8 cellular contexts compared by ENCODE assay signal in genomic region chr20:10673176-10673830, GRCh38. TPM values are rescaled to one million over a fixed set of nuclear protein-coding genes. Genes with fewer than 3 reads are reported as not detected.
DNase-seq lines count a peak whose midpoint lies in the region; ATAC-seq and TF ChIP-seq lines count a peak whose summit lies in the region.

No MANE protein-coding gene starts in this region.

- WGBS in endodermal cell (ENCODE audit: insufficient coverage in 1 of 2, insufficient read length in 1 of 2), 2 experiments: 0% methylated on average over 11 to 73 of the region's 73 CpGs

- no peaks in the 10 kb centered on the region for H3K9me3 ChIP-seq in CD8-positive, alpha-beta T cell (ENCODE audit: low read length)
- H3K9me3 ChIP-seq in endodermal cell (ENCODE audit: control insufficient read depth, low read length) (no peaks in the 10 kb centered on the region), upper lobe of right lung (no peaks in the 10 kb centered on the region)

- H3K36me3 Mint-ChIP-seq in CD8-positive, alpha-beta T cell: no peaks in the 10 kb centered on the region
- no peaks in the 10 kb centered on the region for H3K36me3 Mint-ChIP-seq in T-helper 1 cell treated with Interleukin-12 subunit alpha and Interleukin-12 subunit beta and Interleukin-4 antibody, amounts not matched to agents 30 μg/mL and 1 μg/mL, for 36 hours (ENCODE audit: low read depth)
- H3K36me3 Mint-ChIP-seq in endodermal cell (ENCODE audit: low read depth): no peaks in the 10 kb centered on the region
- peaks cover 3% of the 10 kb centered on the region for H3K36me3 Mint-ChIP-seq in mesothelial cell of epicardium

- no peaks in the 10 kb centered on the region for H3K4me1 ChIP-seq in CD8-positive, alpha-beta T cell (ENCODE audit: insufficient read depth, low read length)
- peaks cover 3% of the 10 kb centered on the region for H3K4me1 ChIP-seq in endodermal cell (ENCODE audit: control insufficient read depth, insufficient read depth, low read length)
- H3K4me1 ChIP-seq in upper lobe of right lung: peaks cover 19% of the 10 kb centered on the region

- POLR2A ChIA-PET in CD8-positive, alpha-beta T cell (lab: Charles Lee): no interaction called here

- H3K27ac ChIP-seq in CD8-positive, alpha-beta T cell (ENCODE audit: low read depth, low read length): no peak overlapping the region
- peak overlapping the region; percentile 90 for H3K27ac ChIP-seq in HL-60 (replicated peaks)
- H3K27ac ChIP-seq in endodermal cell (ENCODE audit: low read depth, low read length): peak overlapping the region; percentile 84
- H3K27ac ChIP-seq in upper lobe of right lung: peak overlapping the region; percentile 97

- H3K27ac Mint-ChIP-seq in CD8-positive, alpha-beta T cell: no peak overlapping the region
- H3K27ac Mint-ChIP-seq in T-helper 1 cell treated with Interleukin-12 subunit alpha and Interleukin-12 subunit beta and Interleukin-4 antibody, amounts not matched to agents 30 μg/mL and 1 μg/mL, for 36 hours: no peak overlapping the region
- H3K27ac Mint-ChIP-seq in endodermal cell (peak overlapping the region; percentile 92), mesothelial cell of epicardium (peak overlapping the region; percentile 98)

- no peak for ATAC-seq in CD8-positive, alpha-beta T cell
- peak; percentile 2 for ATAC-seq in upper lobe of right lung
- ATAC-seq in HG03108 (IDR thresholded peaks at IDR 0.05; ENCODE audit: unreplicated experiment): no peak
- no peak for ATAC-seq in HG03025 (IDR thresholded peaks at IDR 0.05; ENCODE audit: low FRiP score, unreplicated experiment)

- TF ChIP-seq CTCF in CD8-positive, alpha-beta T cell (IDR thresholded peaks at IDR 0.05): no peak
- TF ChIP-seq CTCF in HL-60 (IDR thresholded peaks at IDR 0.05; ENCODE audit: insufficient read depth, low read length) (no peak), endodermal cell (conservative IDR thresholded peaks at IDR 0.05) (no peak), mesothelial cell of epicardium (IDR thresholded peaks at IDR 0.05; ENCODE audit: unreplicated experiment) (no peak), upper lobe of right lung (IDR thresholded peaks at IDR 0.05) (peak; percentile 2)

- peak overlapping the region; percentile 72 for H3K9ac ChIP-seq in endodermal cell (ENCODE audit: extremely low read depth, low read length, poor library complexity, severe bottlenecking)

- no peaks in the 10 kb centered on the region for H3K36me3 ChIP-seq in CD8-positive, alpha-beta T cell (ENCODE audit: insufficient read depth, low read length)
- no peaks in the 10 kb centered on the region for H3K36me3 ChIP-seq in endodermal cell (ENCODE audit: control insufficient read depth, insufficient read depth, low read length)
- peaks cover 11% of the 10 kb centered on the region for H3K36me3 ChIP-seq in upper lobe of right lung

- peak overlapping the region; percentile 69 for H3K4me3 Mint-ChIP-seq in CD8-positive, alpha-beta T cell
- peak overlapping the region; percentile 86 for H3K4me3 Mint-ChIP-seq in T-helper 1 cell treated with Interleukin-12 subunit alpha and Interleukin-12 subunit beta and Interleukin-4 antibody, amounts not matched to agents 30 μg/mL and 1 μg/mL, for 36 hours
- H3K4me3 Mint-ChIP-seq in endodermal cell (peak overlapping the region; percentile 81), mesothelial cell of epicardium (peak overlapping the region; percentile 98)

- intact Hi-C loops in CD8-positive, alpha-beta T cell (cut with DNase I, micrococcal nuclease): no loop called here
- intact Hi-C loops in upper lobe of right lung (cut with DNase I): loop anchor here (5.0 kb wide), 1 partner anchor 599 kb away; no protein-coding TSS in a partner anchor

- no peak for DNase-seq in CD8-positive, alpha-beta T cell
- DNase-seq in HL-60 (ENCODE audit: low read depth in 1 of 2, low spot score in 1 of 2) (peak in 1 of 2 experiments; percentile 36), endodermal cell (peak; percentile 75), mesothelial cell of epicardium (ENCODE audit: low spot score in 2 of 2, unreplicated experiment in 2 of 2) (peak in 1 of 2 experiments; percentile 56), upper lobe of right lung (peak; percentile 79)

- peaks cover 21% of the 10 kb centered on the region for H3K4me1 Mint-ChIP-seq in CD8-positive, alpha-beta T cell (ENCODE audit: low read depth)
- H3K4me1 Mint-ChIP-seq in T-helper 1 cell treated with Interleukin-12 subunit alpha and Interleukin-12 subunit beta and Interleukin-4 antibody, amounts not matched to agents 30 μg/mL and 1 μg/mL, for 36 hours (ENCODE audit: low read depth): peaks cover 23% of the 10 kb centered on the region
- H3K4me1 Mint-ChIP-seq in endodermal cell: peaks cover 23% of the 10 kb centered on the region
- peaks cover 40% of the 10 kb centered on the region for H3K4me1 Mint-ChIP-seq in mesothelial cell of epicardium

- no peaks in the 10 kb centered on the region for H3K9me3 Mint-ChIP-seq in CD8-positive, alpha-beta T cell
- no peaks in the 10 kb centered on the region for H3K9me3 Mint-ChIP-seq in T-helper 1 cell treated with Interleukin-12 subunit alpha and Interleukin-12 subunit beta and Interleukin-4 antibody, amounts not matched to agents 30 μg/mL and 1 μg/mL, for 36 hours
- H3K9me3 Mint-ChIP-seq in endodermal cell (no peaks in the 10 kb centered on the region), mesothelial cell of epicardium (no peaks in the 10 kb centered on the region)

- H3K27me3 Mint-ChIP-seq in CD8-positive, alpha-beta T cell (ENCODE audit: low read depth): peaks cover 50% of the 10 kb centered on the region
- H3K27me3 Mint-ChIP-seq in T-helper 1 cell treated with Interleukin-12 subunit alpha and Interleukin-12 subunit beta and Interleukin-4 antibody, amounts not matched to agents 30 μg/mL and 1 μg/mL, for 36 hours (ENCODE audit: low read depth): peaks cover 79% of the 10 kb centered on the region
- H3K27me3 Mint-ChIP-seq in endodermal cell (ENCODE audit: insufficient read depth): peaks cover 65% of the 10 kb centered on the region
- H3K27me3 Mint-ChIP-seq in mesothelial cell of epicardium (ENCODE audit: low read depth): peaks cover 6% of the 10 kb centered on the region

- H3K4me3 ChIP-seq in CD8-positive, alpha-beta T cell (ENCODE audit: low read depth, low read length): peak overlapping the region; percentile 19
- H3K4me3 ChIP-seq in HL-60 (replicated peaks; ENCODE audit: insufficient read depth, low read length) (peak overlapping the region; percentile 57), endodermal cell (ENCODE audit: low read length) (peak overlapping the region; percentile 85), upper lobe of right lung (peak overlapping the region; percentile 91)

- CTCF ChIA-PET in CD8-positive, alpha-beta T cell (lab: Charles Lee): interaction anchor here (0.5 kb wide), 1 partner anchor 69 kb away, joined by 3 read pairs; no protein-coding TSS in a partner anchor

- H3K27me3 ChIP-seq in CD8-positive, alpha-beta T cell (ENCODE audit: insufficient read depth, low read length): peaks cover 7% of the 10 kb centered on the region
- no peaks in the 10 kb centered on the region for H3K27me3 ChIP-seq in HL-60 (ENCODE audit: insufficient read depth, poor library complexity, severe bottlenecking)
- H3K27me3 ChIP-seq in endodermal cell (ENCODE audit: control insufficient read depth, insufficient read depth, low read length, poor library complexity, severe bottlenecking): peaks cover 55% of the 10 kb centered on the region
- H3K27me3 ChIP-seq in upper lobe of right lung: no peaks in the 10 kb centered on the region

RNA-seq across cellular contexts. Expression of gene JAG1, which starts 0.5 kb away (rescaled TPM):
- total RNA-seq in CD8-positive, alpha-beta T cell: under 1 TPM; 0.38 to 0.83 TPM
- total RNA-seq in endodermal cell (10 to 100 TPM in 1 of 2 donors, 1 to 10 TPM in 1; 6.8 to 19.7 TPM), mesothelial cell of epicardium (70.6 to 74.1 TPM (median 70.9 TPM) in 3 replicates), upper lobe of right lung (51.6 TPM)
- polyA plus RNA-seq in endodermal cell (2013, experiment 1 of 2): 88.8 TPM
- polyA plus RNA-seq in endodermal cell (2013, experiment 2 of 2): 76.5 TPM

Comparison
In these comparisons a context has a peak if more than half of its experiments do, and no peak if none do; other contexts are left out.
1. DNase-seq: peak in endodermal cell (single experiment) and upper lobe of right lung (single experiment); none in CD8-positive, alpha-beta T cell (0 of 7).
2. H3K4me3 ChIP-seq: peak in every context shown above with its lines; median percentile 91 in upper lobe of right lung; 85 in endodermal cell; 57 in HL-60; 19 in CD8-positive, alpha-beta T cell.
3. H3K27ac Mint-ChIP-seq: peak in endodermal cell (single experiment) and mesothelial cell of epicardium (single experiment); none in CD8-positive, alpha-beta T cell (single experiment) and T-helper 1 cell treated with Interleukin-12 subunit alpha and Interleukin-12 subunit beta and Interleukin-4 antibody, amounts not matched to agents 30 μg/mL and 1 μg/mL, for 36 hours (single experiment).
4. RNA of gene JAG1, which starts 0.5 kb away (total RNA-seq): 70.6 to 74.1 TPM in mesothelial cell of epicardium, 51.6 TPM in upper lobe of right lung (single experiment) and 6.8 to 19.7 TPM in endodermal cell; 0.38 to 0.83 TPM in CD8-positive, alpha-beta T cell; every median in the first group is over 4 times any median in the second.
5. Peak in every context shown above with its lines, with median percentiles within 50 percentile points of each other: H3K4me3 Mint-ChIP-seq.